In the genomic region with DNA sequence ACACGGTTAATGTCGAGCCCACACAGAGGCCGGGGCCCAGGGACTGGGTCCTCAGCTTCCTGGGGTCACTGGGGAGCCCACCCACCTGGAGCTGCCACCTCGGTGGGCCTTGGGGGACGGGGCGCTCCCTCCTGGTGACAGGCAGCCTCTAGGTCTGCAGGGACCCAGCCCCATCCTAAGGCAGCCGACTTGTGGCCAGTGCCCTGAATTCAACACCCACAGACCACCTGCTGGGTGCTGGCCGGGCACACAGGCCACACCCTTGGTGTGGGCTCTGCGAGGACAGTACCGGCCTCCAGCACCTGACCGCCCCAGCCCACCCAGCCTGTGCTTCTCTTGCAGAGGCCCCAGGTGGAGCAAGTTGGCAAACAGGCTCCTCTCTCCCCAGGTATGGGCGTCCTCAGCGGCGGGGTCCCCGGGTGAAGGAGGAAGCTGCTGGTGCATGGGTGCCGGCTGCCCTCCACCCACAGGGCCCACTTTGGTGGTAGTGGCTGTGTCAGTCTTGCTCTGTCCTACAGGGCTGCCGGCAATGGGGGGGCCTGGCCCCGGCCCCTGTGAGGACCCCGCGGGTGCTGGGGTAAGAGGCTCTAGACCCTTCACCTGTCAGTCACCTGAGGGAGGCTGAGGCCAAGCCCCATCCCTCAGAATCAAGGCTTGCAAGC, we compare ENCODE assay signal across 1 cellular context.
TF ChIP-seq lines count a peak whose summit lies in the region.

No MANE protein-coding gene starts in this region.

TF ChIP-seq in K562, 482 proteins besides CTCF, POLR2A, EP300 and RAD21:
- TF ChIP-seq HNRNPL (IDR thresholded peaks at IDR 0.05; ENCODE audit: low read depth, low read length): peak; percentile 10; the same call in 1 of the 2 replicates
- TF ChIP-seq, protein P1, sequence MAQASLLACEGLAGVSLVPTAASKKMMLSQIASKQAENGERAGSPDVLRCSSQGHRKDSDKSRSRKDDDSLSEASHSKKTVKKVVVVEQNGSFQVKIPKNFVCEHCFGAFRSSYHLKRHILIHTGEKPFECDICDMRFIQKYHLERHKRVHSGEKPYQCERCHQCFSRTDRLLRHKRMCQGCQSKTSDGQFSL (CRISPR knock-in tag; IDR thresholded peaks at IDR 0.05): 0 out of 2 replicates have a peak, but pooled peaks have one; percentile 39
- TF ChIP-seq, protein P1 (tag; IDR thresholded peaks at IDR 0.05): no peak
- TF ChIP-seq, protein P2, sequence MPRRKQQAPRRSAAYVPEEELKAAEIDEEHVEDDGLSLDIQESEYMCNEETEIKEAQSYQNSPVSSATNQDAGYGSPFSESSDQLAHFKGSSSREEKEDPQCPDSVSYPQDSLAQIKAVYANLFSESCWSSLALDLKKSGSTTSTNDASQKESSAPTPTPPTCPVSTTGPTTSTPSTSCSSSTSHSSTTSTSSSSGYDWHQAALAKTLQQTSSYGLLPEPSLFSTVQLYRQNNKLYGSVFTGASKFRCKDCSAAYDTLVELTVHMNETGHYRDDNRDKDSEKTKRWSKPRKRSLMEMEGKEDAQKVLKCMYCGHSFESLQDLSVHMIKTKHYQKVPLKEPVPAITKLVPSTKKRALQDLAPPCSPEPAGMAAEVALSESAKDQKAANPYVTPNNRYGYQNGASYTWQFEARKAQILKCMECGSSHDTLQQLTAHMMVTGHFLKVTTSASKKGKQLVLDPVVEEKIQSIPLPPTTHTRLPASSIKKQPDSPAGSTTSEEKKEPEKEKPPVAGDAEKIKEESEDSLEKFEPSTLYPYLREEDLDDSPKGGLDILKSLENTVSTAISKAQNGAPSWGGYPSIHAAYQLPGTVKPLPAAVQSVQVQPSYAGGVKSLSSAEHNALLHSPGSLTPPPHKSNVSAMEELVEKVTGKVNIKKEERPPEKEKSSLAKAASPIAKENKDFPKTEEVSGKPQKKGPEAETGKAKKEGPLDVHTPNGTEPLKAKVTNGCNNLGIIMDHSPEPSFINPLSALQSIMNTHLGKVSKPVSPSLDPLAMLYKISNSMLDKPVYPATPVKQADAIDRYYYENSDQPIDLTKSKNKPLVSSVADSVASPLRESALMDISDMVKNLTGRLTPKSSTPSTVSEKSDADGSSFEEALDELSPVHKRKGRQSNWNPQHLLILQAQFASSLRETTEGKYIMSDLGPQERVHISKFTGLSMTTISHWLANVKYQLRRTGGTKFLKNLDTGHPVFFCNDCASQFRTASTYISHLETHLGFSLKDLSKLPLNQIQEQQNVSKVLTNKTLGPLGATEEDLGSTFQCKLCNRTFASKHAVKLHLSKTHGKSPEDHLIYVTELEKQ (CRISPR knock-in tag; IDR thresholded peaks at IDR 0.05): no peak
